Comparison of ENCODE assay signal across 1 cellular context in the genomic region with DNA sequence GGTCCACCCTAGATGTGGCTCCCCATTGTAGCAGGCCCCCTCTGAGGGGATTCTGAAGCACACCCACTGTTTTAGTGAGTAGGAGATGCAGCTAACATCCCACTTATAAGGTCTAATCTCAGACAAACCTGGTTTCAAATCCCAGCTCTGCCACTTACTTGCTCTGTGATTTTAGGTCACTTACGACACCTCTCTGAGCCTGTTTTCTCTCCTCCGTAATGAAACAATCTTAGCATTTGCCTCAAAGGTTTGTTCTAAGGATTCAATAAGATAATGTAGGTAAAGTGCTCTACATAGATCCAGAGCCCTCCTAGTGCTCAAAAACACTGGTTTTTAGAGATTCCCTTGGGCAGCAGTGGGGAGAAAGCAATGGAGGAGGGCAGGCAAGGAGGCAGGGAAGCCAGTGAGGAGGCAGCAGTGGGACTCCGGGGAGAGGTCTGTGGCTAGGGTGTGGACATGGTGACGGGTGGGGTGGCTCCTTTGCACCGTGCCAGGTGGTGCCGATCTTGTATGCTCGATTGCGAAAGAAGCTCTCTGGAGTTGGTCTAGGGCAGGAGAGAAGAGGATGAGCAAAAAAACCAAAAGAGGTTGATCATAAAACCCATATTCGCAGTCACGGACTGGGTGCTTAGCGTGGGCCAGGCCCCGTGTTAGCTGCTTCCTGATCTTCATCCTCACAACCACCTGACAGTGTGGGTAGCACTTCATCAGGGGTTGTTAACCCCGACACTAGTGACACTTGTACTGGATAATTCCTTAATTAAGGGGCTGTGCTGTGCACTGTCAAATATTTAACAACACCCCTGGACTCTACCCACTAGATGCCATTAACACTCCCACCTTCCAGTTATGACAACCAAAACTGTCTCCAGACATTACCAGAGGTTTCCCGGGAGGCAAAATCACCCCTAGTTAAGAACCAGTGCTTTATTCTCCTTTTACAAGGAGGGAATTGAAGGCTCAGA.
TF ChIP-seq lines count a peak whose summit lies in the region.

No MANE protein-coding gene starts in this region.

TF ChIP-seq in HepG2, 621 proteins besides CTCF, POLR2A, EP300 and RAD21 (continued from another document and continues in another):
- TF ChIP-seq, protein P1, sequence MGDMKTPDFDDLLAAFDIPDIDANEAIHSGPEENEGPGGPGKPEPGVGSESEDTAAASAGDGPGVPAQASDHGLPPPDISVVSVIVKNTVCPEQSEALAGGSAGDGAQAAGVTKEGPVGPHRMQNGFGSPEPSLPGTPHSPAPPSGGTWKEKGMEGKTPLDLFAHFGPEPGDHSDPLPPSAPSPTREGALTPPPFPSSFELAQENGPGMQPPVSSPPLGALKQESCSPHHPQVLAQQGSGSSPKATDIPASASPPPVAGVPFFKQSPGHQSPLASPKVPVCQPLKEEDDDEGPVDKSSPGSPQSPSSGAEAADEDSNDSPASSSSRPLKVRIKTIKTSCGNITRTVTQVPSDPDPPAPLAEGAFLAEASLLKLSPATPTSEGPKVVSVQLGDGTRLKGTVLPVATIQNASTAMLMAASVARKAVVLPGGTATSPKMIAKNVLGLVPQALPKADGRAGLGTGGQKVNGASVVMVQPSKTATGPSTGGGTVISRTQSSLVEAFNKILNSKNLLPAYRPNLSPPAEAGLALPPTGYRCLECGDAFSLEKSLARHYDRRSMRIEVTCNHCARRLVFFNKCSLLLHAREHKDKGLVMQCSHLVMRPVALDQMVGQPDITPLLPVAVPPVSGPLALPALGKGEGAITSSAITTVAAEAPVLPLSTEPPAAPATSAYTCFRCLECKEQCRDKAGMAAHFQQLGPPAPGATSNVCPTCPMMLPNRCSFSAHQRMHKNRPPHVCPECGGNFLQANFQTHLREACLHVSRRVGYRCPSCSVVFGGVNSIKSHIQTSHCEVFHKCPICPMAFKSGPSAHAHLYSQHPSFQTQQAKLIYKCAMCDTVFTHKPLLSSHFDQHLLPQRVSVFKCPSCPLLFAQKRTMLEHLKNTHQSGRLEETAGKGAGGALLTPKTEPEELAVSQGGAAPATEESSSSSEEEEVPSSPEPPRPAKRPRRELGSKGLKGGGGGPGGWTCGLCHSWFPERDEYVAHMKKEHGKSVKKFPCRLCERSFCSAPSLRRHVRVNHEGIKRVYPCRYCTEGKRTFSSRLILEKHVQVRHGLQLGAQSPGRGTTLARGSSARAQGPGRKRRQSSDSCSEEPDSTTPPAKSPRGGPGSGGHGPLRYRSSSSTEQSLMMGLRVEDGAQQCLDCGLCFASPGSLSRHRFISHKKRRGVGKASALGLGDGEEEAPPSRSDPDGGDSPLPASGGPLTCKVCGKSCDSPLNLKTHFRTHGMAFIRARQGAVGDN (CRISPR knock-in tag; IDR thresholded peaks at IDR 0.05) = no peak
- no peak for TF ChIP-seq RXRB (CRISPR knock-in tag; IDR thresholded peaks at IDR 0.05; ENCODE audit: borderline replicate concordance)
- peak; percentile 40 for TF ChIP-seq ZNF883 (CRISPR knock-in tag; IDR thresholded peaks at IDR 0.05; ENCODE audit: not compliant biosample characterization)
- TF ChIP-seq ZNF446 (CRISPR knock-in tag; IDR thresholded peaks at IDR 0.05) = no peak; the same call in 1 of the 2 replicates
- TF ChIP-seq ESRRA (CRISPR knock-in tag; IDR thresholded peaks at IDR 0.05; ENCODE audit: low read depth) = no peak
- TF ChIP-seq GABPA (IDR thresholded peaks at IDR 0.05; ENCODE audit: low read depth, low read length) = no peak
- no peak for TF ChIP-seq GABPA (CRISPR knock-in tag; IDR thresholded peaks at IDR 0.05; ENCODE audit: low read depth)
- no peak for TF ChIP-seq ZFY (CRISPR knock-in tag; IDR thresholded peaks at IDR 0.05)
- TF ChIP-seq NFIB (CRISPR knock-in tag; IDR thresholded peaks at IDR 0.05; ENCODE audit: borderline replicate concordance) = no peak
- no peak for TF ChIP-seq TAF1 (CRISPR knock-in tag; IDR thresholded peaks at IDR 0.05)
- no peak; the same call in 1 of the 2 replicates for TF ChIP-seq ZBTB7B (CRISPR knock-in tag; IDR thresholded peaks at IDR 0.05)
- TF ChIP-seq, protein P2, sequence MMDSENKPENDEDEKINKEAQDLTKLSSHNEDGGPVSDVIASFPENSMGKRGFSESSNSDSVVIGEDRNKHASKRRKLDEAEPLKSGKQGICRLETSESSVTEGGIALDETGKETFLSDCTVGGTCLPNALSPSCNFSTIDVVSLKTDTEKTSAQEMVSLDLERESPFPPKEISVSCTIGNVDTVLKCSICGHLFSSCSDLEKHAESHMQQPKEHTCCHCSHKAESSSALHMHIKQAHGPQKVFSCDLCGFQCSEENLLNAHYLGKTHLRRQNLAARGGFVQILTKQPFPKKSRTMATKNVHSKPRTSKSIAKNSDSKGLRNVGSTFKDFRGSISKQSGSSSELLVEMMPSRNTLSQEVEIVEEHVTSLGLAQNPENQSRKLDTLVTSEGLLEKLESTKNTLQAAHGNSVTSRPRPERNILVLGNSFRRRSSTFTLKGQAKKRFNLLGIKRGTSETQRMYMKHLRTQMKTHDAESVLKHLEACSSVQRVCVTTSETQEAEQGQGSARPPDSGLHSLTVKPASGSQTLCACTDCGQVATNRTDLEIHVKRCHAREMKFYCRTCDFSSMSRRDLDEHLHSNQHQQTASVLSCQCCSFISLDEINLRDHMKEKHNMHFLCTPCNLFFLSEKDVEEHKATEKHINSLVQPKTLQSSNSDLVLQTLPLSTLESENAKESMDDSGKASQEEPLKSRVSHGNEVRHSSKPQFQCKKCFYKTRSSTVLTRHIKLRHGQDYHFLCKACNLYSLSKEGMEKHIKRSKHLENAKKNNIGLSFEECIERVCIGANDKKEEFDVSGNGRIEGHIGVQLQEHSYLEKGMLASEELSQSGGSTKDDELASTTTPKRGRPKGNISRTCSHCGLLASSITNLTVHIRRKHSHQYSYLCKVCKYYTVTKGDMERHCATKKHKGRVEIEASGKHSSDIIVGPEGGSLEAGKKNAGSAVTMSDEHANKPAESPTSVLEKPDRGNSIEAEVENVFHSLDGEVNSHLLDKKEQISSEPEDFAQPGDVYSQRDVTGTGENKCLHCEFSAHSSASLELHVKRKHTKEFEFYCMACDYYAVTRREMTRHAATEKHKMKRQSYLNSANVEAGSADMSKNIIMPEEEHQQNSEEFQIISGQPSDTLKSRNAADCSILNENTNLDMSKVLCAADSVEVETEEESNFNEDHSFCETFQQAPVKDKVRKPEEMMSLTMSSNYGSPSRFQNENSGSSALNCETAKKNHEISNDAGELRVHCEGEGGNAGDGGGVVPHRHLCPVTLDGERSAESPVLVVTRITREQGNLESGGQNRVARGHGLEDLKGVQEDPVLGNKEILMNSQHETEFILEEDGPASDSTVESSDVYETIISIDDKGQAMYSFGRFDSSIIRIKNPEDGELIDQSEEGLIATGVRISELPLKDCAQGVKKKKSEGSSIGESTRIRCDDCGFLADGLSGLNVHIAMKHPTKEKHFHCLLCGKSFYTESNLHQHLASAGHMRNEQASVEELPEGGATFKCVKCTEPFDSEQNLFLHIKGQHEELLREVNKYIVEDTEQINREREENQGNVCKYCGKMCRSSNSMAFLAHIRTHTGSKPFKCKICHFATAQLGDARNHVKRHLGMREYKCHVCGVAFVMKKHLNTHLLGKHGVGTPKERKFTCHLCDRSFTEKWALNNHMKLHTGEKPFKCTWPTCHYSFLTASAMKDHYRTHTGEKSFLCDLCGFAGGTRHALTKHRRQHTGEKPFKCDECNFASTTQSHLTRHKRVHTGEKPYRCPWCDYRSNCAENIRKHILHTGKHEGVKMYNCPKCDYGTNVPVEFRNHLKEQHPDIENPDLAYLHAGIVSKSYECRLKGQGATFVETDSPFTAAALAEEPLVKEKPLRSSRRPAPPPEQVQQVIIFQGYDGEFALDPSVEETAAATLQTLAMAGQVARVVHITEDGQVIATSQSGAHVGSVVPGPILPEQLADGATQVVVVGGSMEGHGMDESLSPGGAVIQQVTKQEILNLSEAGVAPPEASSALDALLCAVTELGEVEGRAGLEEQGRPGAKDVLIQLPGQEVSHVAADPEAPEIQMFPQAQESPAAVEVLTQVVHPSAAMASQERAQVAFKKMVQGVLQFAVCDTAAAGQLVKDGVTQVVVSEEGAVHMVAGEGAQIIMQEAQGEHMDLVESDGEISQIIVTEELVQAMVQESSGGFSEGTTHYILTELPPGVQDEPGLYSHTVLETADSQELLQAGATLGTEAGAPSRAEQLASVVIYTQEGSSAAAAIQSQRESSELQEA (CRISPR knock-in tag; IDR thresholded peaks at IDR 0.05; ENCODE audit: not compliant biosample characterization) = no peak
- TF ChIP-seq SMC3 (IDR thresholded peaks at IDR 0.05; ENCODE audit: low read length) = no peak
- TF ChIP-seq, protein P3, sequence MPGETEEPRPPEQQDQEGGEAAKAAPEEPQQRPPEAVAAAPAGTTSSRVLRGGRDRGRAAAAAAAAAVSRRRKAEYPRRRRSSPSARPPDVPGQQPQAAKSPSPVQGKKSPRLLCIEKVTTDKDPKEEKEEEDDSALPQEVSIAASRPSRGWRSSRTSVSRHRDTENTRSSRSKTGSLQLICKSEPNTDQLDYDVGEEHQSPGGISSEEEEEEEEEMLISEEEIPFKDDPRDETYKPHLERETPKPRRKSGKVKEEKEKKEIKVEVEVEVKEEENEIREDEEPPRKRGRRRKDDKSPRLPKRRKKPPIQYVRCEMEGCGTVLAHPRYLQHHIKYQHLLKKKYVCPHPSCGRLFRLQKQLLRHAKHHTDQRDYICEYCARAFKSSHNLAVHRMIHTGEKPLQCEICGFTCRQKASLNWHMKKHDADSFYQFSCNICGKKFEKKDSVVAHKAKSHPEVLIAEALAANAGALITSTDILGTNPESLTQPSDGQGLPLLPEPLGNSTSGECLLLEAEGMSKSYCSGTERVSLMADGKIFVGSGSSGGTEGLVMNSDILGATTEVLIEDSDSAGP (CRISPR knock-in tag; IDR thresholded peaks at IDR 0.05; ENCODE audit: borderline replicate concordance) = no peak; the same call in 1 of the 2 replicates
- 0 out of 2 replicates have a peak, but pooled peaks have one; percentile 14 for TF ChIP-seq SETDB1 (CRISPR knock-in tag; IDR thresholded peaks at IDR 0.05; ENCODE audit: borderline replicate concordance)
- TF ChIP-seq NBN (conservative IDR thresholded peaks at IDR 0.05) = no peak
- TF ChIP-seq CC2D1A (CRISPR knock-in tag; IDR thresholded peaks at IDR 0.05) = no peak
- no peak for TF ChIP-seq ZNF441 (CRISPR knock-in tag; IDR thresholded peaks at IDR 0.05; ENCODE audit: borderline replicate concordance)
- TF ChIP-seq EED (CRISPR knock-in tag; IDR thresholded peaks at IDR 0.05) = no peak
- TF ChIP-seq MAFF (IDR thresholded peaks at IDR 0.05; ENCODE audit: low read depth, low read length) = no peak
- TF ChIP-seq ZNF609 (CRISPR knock-in tag; IDR thresholded peaks at IDR 0.05; ENCODE audit: borderline replicate concordance) = no peak
- no peak for TF ChIP-seq KAT7 (CRISPR knock-in tag; IDR thresholded peaks at IDR 0.05; ENCODE audit: borderline replicate concordance)
- no peak for TF ChIP-seq TRAFD1 (CRISPR knock-in tag; IDR thresholded peaks at IDR 0.05; ENCODE audit: borderline replicate concordance)
- TF ChIP-seq MXI1 (IDR thresholded peaks at IDR 0.05; ENCODE audit: borderline replicate concordance, low read depth, low read length) = no peak
- no peak for TF ChIP-seq GTF2F1 (IDR thresholded peaks at IDR 0.05; ENCODE audit: low read length)
